In genomic region chr6:88165877-88166492, GRCh38 we compare ENCODE assay signal across 8 cellular contexts. TPM values are rescaled to one million over a fixed set of nuclear protein-coding genes. Genes with fewer than 3 reads are reported as not detected.
DNase-seq lines count a peak whose midpoint lies in the region; ATAC-seq, FAIRE-seq and TF ChIP-seq lines count a peak whose summit lies in the region.

CNR1 (minus strand) TSS chr6:88166347; CDS start chr6:88145274, 21,073 bp downstream.

- TF ChIP-seq CTCF in BJ (IDR thresholded peaks at IDR 0.05; ENCODE audit: insufficient read depth, low read depth, low read length) = no peak

- CTCF ChIA-PET in BJ (lab: Yijun Ruan, JAX) = interaction anchor here (0.6 to 1.0 kb wide), 2 partner anchors 705 to 706 kb away, joined by 3 read pairs; no protein-coding TSS in a partner anchor

- no peak within 1 kb of the TSS for H3K27ac Mint-ChIP-seq in immature natural killer cell

- no peak within 1 kb of the TSS for H3K27ac ChIP-seq in small intestine (ENCODE audit: low read depth in 1 of 2, low read length in 1 of 2)

- H3K4me1 ChIP-seq in small intestine (ENCODE audit: control insufficient read depth in 2 of 2, insufficient read depth in 1 of 2, low read depth in 1 of 2, low read length in 1 of 2) = no peaks in the 10 kb centered on the region

- DNase-seq in BJ (ENCODE audit: low read depth) = no peak
- DNase-seq in NCI-H510A treated with DMSO at 0.1 percent for 48 hours (lab: John Stamatoyannopoulos, UW) = peak; percentile 34
- peak; percentile 79 for DNase-seq in astrocyte of the hippocampus (ENCODE audit: low read depth, low spot score)
- no peak for DNase-seq in immature natural killer cell
- DNase-seq in small intestine = peak; percentile 31
- DNase-seq in NCI-H1694 (lab: John Stamatoyannopoulos, UW) = no peak

- H3K9me3 Mint-ChIP-seq in immature natural killer cell = peaks cover 0 to 12% (median 1%) of the 10 kb centered on the region in 6 donors

- H3K27me3 ChIP-seq in BJ (ENCODE audit: control insufficient read depth, insufficient read depth, low read length) (peaks cover 30% of the 10 kb centered on the region), small intestine (ENCODE audit: control insufficient read depth in 2 of 2, insufficient read depth in 2 of 2, low read length in 2 of 2) (peaks cover 4 to 27% of the 10 kb centered on the region in 2 donors)

- no peak for FAIRE-seq in small intestine (lab: Jason Lieb, UNC)

- H3K9me3 ChIP-seq in small intestine (ENCODE audit: control insufficient read depth, low read depth) = no peaks in the 10 kb centered on the region

- H3K36me3 Mint-ChIP-seq in immature natural killer cell = peaks cover 0 to 9% (median 3%) of the 10 kb centered on the region in 3 donors

- peaks cover 11 to 32% (median 27%) of the 10 kb centered on the region in 3 donors for H3K27me3 Mint-ChIP-seq in immature natural killer cell (ENCODE audit: low read depth in 3 of 3)

- H3K4me3 Mint-ChIP-seq in immature natural killer cell = peak within 1 kb of the TSS; percentile 15 to 73 (median 55)

- POLR2A ChIA-PET in BJ (lab: Charles Lee) = no interaction called here

- peak; percentile 52 for ATAC-seq in GM18867 (IDR thresholded peaks at IDR 0.05; ENCODE audit: unreplicated experiment)
- peak; percentile 47 for ATAC-seq in HG03064 (IDR thresholded peaks at IDR 0.05; ENCODE audit: low read depth, unreplicated experiment)

- H3K4me3 ChIP-seq in BJ (ENCODE audit: low read depth, low read length) (peak within 1 kb of the TSS; percentile 32), small intestine (ENCODE audit: low read depth in 1 of 2, low read length in 2 of 2) (peak within 1 kb of the TSS; percentile 43 to 59)

- WGBS in small intestine, 3 donors = 0 to 1% (median 0%) methylated on average over 38 to 76 of the region's 76 CpGs

- no peaks in the 10 kb centered on the region for H3K36me3 ChIP-seq in BJ (ENCODE audit: control insufficient read depth, insufficient read depth, low read length)
- H3K36me3 ChIP-seq in small intestine (ENCODE audit: control insufficient read depth in 2 of 2, insufficient read depth in 2 of 2, low read length in 2 of 2) = no peaks in the 10 kb centered on the region

- H3K4me1 Mint-ChIP-seq in immature natural killer cell = peaks cover 6 to 8% of the 10 kb centered on the region in 2 donors

RNA-seq across cellular contexts. Expression of gene CNR1, which starts in this region (rescaled TPM):
- polyA plus RNA-seq in BJ (2011; rRNA removed) (not detected in 2 replicates), immature natural killer cell (not detected), small intestine (1 to 10 TPM in 1 of 3 donors, under 1 TPM in 1, not detected in 1; 0.27 to 5.6 TPM)
- polyA minus RNA-seq in BJ (2011; rRNA and poly(A)+ RNA removed) = not detected in 2 replicates

Comparison
In these comparisons a context has a peak if more than half of its experiments do, and no peak if none do; other contexts are left out.
1. DNase-seq: peak in NCI-H510A treated with DMSO at 0.1 percent for 48 hours (single experiment), astrocyte of the hippocampus (single experiment) and small intestine (single experiment); none in BJ (single experiment), immature natural killer cell (0 of 3) and NCI-H1694 (single experiment).